ENCODE assay signal across 13 cellular contexts in the genomic region with DNA sequence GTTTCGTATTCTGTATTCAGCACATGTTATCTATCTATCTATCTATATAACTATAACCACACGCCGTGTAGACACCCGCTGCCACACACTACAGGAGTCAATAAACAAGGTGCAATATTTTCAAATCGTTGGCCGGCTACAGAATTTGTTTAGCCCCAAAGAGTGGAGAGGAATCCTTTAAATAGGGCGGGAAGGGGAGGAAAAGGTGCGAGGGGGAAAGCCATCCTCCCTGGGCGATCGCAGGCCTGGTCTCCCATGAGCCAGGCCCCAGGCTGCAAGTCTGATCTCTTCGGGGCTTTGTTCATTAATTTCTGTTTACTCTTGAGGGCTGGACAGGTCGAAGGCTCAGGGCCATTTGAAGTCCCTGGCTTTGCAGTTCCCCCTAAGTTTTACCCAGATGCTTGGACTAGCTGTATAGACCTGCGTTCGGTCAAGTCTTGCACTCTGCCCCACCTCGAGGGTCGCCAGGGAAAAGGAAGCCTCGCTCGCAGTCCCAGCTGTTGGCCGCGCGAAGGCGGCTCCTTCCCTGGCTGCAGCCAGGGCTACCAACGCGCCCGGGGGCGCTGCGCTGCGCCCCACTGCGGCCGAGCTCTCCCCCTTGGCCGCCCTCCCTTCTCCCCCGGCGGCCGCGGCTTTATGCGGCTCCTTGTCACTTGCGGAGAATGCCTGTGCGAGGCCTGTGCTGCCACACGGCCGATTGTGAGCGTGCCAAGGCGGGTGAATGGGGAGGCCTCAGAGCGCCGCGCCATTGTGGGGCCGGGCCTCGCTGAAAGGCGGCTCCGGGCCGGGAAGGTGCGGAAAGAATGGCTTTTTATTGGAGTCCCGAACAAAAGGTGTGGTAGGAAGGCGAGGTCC. TPM values are rescaled to one million over a fixed set of nuclear protein-coding genes. Genes with fewer than 3 reads are reported as not detected.
A peak's percentile ranks its signal among the peaks of the same experiment; 100 is the strongest.
DNase-seq lines count a peak whose midpoint lies in the region; ATAC-seq and TF ChIP-seq lines count a peak whose summit lies in the region.
"Had no signal": no experiment of that assay in that cellular context is flagged by ENCODE, and none has a peak within 500 bp of the region (broad histone marks: within the 10 kb centered on the region; RNA-seq: fewer than 3 reads in every experiment).

No MANE protein-coding gene starts in this region.

- H3K9me2 ChIP-seq in OCI-LY7 (ENCODE audit: insufficient read depth, low read length) = no peaks in the 10 kb centered on the region

- intact Hi-C loops in natural killer cell (cut with micrococcal nuclease) (no loop called here), OCI-LY7 (cut with micrococcal nuclease; ENCODE audit: unreplicated experiment) (no loop called here)

- DNase-seq in CD4-positive, CD25-positive, alpha-beta regulatory T cell = no peak
- DNase-seq in HAP-1 (ENCODE audit: low spot score in 2 of 2) = peak; percentile 23 to 53
- DNase-seq in natural killer cell = no peak
- DNase-seq in OCI-LY7 (ENCODE audit: low spot score) = no peak
- DNase-seq in foreskin fibroblast = no peak
- DNase-seq in NCI-H187 treated with DMSO at 0.1 percent for 48 hours (lab: John Stamatoyannopoulos, UW) = no peak
- DNase-seq: NCI-H1092 treated with DMSO at 0.1 percent for 48 hours had no signal

- H3K27me3 Mint-ChIP-seq in CD4-positive, CD25-positive, alpha-beta regulatory T cell = peaks cover 80% of the 10 kb centered on the region
- H3K27me3 Mint-ChIP-seq in natural killer cell (ENCODE audit: low read depth in 2 of 2) = peaks cover 74 to 77% of the 10 kb centered on the region in 2 donors

- peaks cover 45% of the 10 kb centered on the region for H3K27me3 ChIP-seq in CD4-positive, CD25-positive, alpha-beta regulatory T cell (ENCODE audit: control insufficient read depth, insufficient read depth, low read length)
- H3K27me3 ChIP-seq in HAP-1 (ENCODE audit: low read depth) (no peaks in the 10 kb centered on the region), duodenal mucosa (ENCODE audit: control insufficient read depth in 1 of 2, insufficient read depth in 2 of 2, low read length in 2 of 2) (peaks cover 79 to 87% of the 10 kb centered on the region in 2 donors)

- H3K79me2 ChIP-seq in OCI-LY7 (ENCODE audit: insufficient read depth, low read depth, low read length) = no peaks in the 10 kb centered on the region

- peaks cover 31% of the 10 kb centered on the region for H3K4me1 ChIP-seq in CD4-positive, CD25-positive, alpha-beta regulatory T cell (ENCODE audit: control insufficient read depth, insufficient read depth, low read length, poor library complexity, severe bottlenecking)
- H3K4me1 ChIP-seq in HAP-1 = peaks cover 17% of the 10 kb centered on the region
- peaks cover 10 to 29% of the 10 kb centered on the region in 2 donors for H3K4me1 ChIP-seq in duodenal mucosa (ENCODE audit: control insufficient read depth in 1 of 2, insufficient read depth in 2 of 2, low read length in 2 of 2)
- H3K4me1 ChIP-seq in OCI-LY7 (ENCODE audit: insufficient read depth, low read length, poor library complexity, severe bottlenecking) = no peaks in the 10 kb centered on the region

- no peak overlapping the region for H2AFZ ChIP-seq in OCI-LY7 (ENCODE audit: low read length)

- no peak overlapping the region for H3K27ac ChIP-seq in CD4-positive, CD25-positive, alpha-beta regulatory T cell (ENCODE audit: insufficient read depth, low read length, poor library complexity, severe bottlenecking)
- H3K27ac ChIP-seq in duodenal mucosa (ENCODE audit: low read depth, low read length) (peak overlapping the region; percentile 28), OCI-LY7 (ENCODE audit: low read depth, low read length, poor library complexity, severe bottlenecking) (no peak overlapping the region)

- no peaks in the 10 kb centered on the region for H3K36me3 Mint-ChIP-seq in CD4-positive, CD25-positive, alpha-beta regulatory T cell
- no peaks in the 10 kb centered on the region for H3K36me3 Mint-ChIP-seq in natural killer cell

- no peaks in the 10 kb centered on the region for H3K36me3 ChIP-seq in CD4-positive, CD25-positive, alpha-beta regulatory T cell (ENCODE audit: control insufficient read depth, insufficient read depth, low read length)
- no peaks in the 10 kb centered on the region; the same call in 1 of the 2 replicates for H3K36me3 ChIP-seq in HAP-1 (replicated peaks)
- H3K36me3 ChIP-seq in duodenal mucosa (ENCODE audit: control insufficient read depth in 1 of 2, insufficient read depth in 2 of 2, low read length in 2 of 2) = no peaks in the 10 kb centered on the region
- H3K36me3 ChIP-seq in OCI-LY7 (ENCODE audit: insufficient read depth, low read length) = no peaks in the 10 kb centered on the region

- in situ Hi-C loops in HAP-1 (cut with MboI; ENCODE audit: low sequenced_read_pairs) = no loop called here

- CTCF ChIA-PET in OCI-LY7 (lab: Charles Lee; ENCODE audit: unreplicated experiment) = no interaction called here

- no peak overlapping the region for H3K4me2 ChIP-seq in OCI-LY7 (ENCODE audit: low read length)

- H3K9me3 Mint-ChIP-seq in CD4-positive, CD25-positive, alpha-beta regulatory T cell = peaks cover 0 to 8% (median 0%) of the 10 kb centered on the region in 7 donors
- H3K9me3 Mint-ChIP-seq in natural killer cell = no peaks in the 10 kb centered on the region

- no peaks in the 10 kb centered on the region for H4K20me1 ChIP-seq in OCI-LY7 (ENCODE audit: insufficient read depth, low read length)

- H3K27ac Mint-ChIP-seq in CD4-positive, CD25-positive, alpha-beta regulatory T cell = no peak overlapping the region
- no peak overlapping the region for H3K27ac Mint-ChIP-seq in natural killer cell

- peaks cover 4 to 52% (median 20%) of the 10 kb centered on the region in 4 donors for H3K4me1 Mint-ChIP-seq in CD4-positive, CD25-positive, alpha-beta regulatory T cell
- H3K4me1 Mint-ChIP-seq in natural killer cell = peaks cover 18 to 21% of the 10 kb centered on the region in 2 donors

- POLR2A ChIA-PET in OCI-LY7 (lab: Charles Lee) = no interaction called here

- no peak overlapping the region for H3K4me3 ChIP-seq in CD4-positive, CD25-positive, alpha-beta regulatory T cell (ENCODE audit: low read depth, low read length)
- H3K4me3 ChIP-seq in HAP-1 (no peak overlapping the region), duodenal mucosa (ENCODE audit: low read depth in 1 of 2, low read length in 2 of 2) (peak overlapping the region; percentile 66 to 70), OCI-LY7 (ENCODE audit: low read depth, low read length, poor library complexity, severe bottlenecking) (no peak overlapping the region), foreskin fibroblast (ENCODE audit: low read depth in 1 of 2, low read length in 2 of 2) (no peak overlapping the region)
- H3K4me3 ChIP-seq: body of pancreas had no signal

- H3K9ac ChIP-seq in duodenal mucosa (ENCODE audit: low read depth in 1 of 2, low read length in 2 of 2) = peak overlapping the region; percentile 39 to 57

- no peak for ATAC-seq in CD4-positive, CD25-positive, alpha-beta regulatory T cell (ENCODE audit: low read depth in 2 of 2)
- ATAC-seq in natural killer cell (no peak), HG03196 (IDR thresholded peaks at IDR 0.05; ENCODE audit: unreplicated experiment) (no peak)
- ATAC-seq: body of pancreas, HCT116 had no signal

- peak overlapping the region; percentile 11 to 83 (median 70) for H3K4me3 Mint-ChIP-seq in CD4-positive, CD25-positive, alpha-beta regulatory T cell
- peak overlapping the region; percentile 43 for H3K4me3 Mint-ChIP-seq in natural killer cell

- H3K9me3 ChIP-seq in CD4-positive, CD25-positive, alpha-beta regulatory T cell (ENCODE audit: control insufficient read depth in 2 of 2, low read length in 2 of 2) = no peaks in the 10 kb centered on the region
- H3K9me3 ChIP-seq in HAP-1 (peaks cover 4% of the 10 kb centered on the region; the same call in 1 of the 2 replicates), duodenal mucosa (ENCODE audit: control insufficient read depth in 1 of 2, low read length in 2 of 2) (no peaks in the 10 kb centered on the region), OCI-LY7 (ENCODE audit: low read length) (no peaks in the 10 kb centered on the region)
- H3K9me3 ChIP-seq: body of pancreas had no signal

- TF ChIP-seq CTCF in natural killer cell (IDR thresholded peaks at IDR 0.05) = no peak
- no peak for TF ChIP-seq CTCF in OCI-LY7 (conservative IDR thresholded peaks at IDR 0.05; ENCODE audit: low read length)
- no peak for TF ChIP-seq CTCF in foreskin fibroblast (IDR thresholded peaks at IDR 0.05; ENCODE audit: low read depth, low read length)

- no TSS peak for BruUV-seq in OCI-LY7 (replicated peaks; lab: Mats Ljungman, UMichigan)

RNA-seq across cellular contexts. Expression of gene NKX2-3, which starts 3.9 kb away (rescaled TPM):
- total RNA-seq in CD4-positive, CD25-positive, alpha-beta regulatory T cell = not detected
- polyA plus RNA-seq in CD4-positive, CD25-positive, alpha-beta regulatory T cell = not detected
- total RNA-seq in natural killer cell (not detected), OCI-LY7 (2022) (not detected in 2 replicates)
- not detected in 2 replicates for total RNA-seq in OCI-LY7 (2014; rRNA removed; shearing (Covaris generic))
- total RNA-seq: G401, kidney epithelial cell had no signal

Comparison
In these comparisons a context has a peak if more than half of its experiments do, and no peak if none do; other contexts are left out.
1. DNase-seq: peak in HAP-1 (2 of 2); none in CD4-positive, CD25-positive, alpha-beta regulatory T cell (0 of 3), natural killer cell (single experiment), OCI-LY7 (single experiment), foreskin fibroblast (0 of 2) and NCI-H187 treated with DMSO at 0.1 percent for 48 hours (single experiment).
2. H3K4me3 ChIP-seq: peak in duodenal mucosa (2 of 2); none in CD4-positive, CD25-positive, alpha-beta regulatory T cell (single experiment), HAP-1 (single experiment), OCI-LY7 (single experiment) and foreskin fibroblast (0 of 2).